ENCODE assay signal across 8 cellular contexts in the genomic region with DNA sequence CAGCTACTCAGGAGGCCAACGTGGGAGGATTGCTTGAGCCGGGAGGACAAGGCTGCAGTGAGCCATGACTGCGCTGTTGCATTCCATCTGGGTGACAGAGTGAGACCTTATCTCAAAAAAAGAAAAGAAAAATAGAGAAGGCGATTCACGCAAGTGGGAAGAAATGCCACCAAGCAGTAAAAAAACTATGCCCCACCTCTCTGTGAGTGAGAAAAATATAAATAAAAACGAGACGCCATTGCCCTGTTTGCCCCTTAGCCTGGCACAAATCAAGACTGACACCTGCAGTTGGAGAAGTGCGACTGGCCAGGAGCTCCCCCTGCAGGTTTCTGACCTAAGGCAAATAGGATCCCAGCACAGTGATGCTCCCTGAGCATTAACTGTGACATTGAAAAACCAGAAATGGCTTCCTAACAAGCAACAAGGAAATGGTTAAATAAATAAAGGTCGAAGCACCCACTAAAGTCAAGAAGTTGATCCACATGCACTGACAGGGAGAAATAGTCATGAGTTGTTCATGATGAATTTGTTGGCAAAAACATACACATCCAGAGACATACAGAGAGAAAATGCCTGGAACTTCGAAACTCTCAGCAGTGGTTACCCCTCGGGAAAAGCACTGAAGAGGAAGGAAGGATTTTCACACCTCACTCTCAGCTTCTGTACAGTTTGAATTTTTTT. TPM values are rescaled to one million over a fixed set of nuclear protein-coding genes. Genes with fewer than 3 reads are reported as not detected.
DNase-seq lines count a peak whose midpoint lies in the region; ATAC-seq and TF ChIP-seq lines count a peak whose summit lies in the region.

No MANE protein-coding gene starts in this region.

- no peaks in the 10 kb centered on the region for H3K79me2 ChIP-seq in DOHH2 (ENCODE audit: control insufficient read depth, low read length)

- TF ChIP-seq CTCF in DOHH2 (IDR thresholded peaks at IDR 0.05; ENCODE audit: low read depth, low read length, poor library complexity, severe bottlenecking) (peak; percentile 74), HFF-Myc (IDR thresholded peaks at IDR 0.05; ENCODE audit: low read depth, low read length, missing control alignments) (peak; percentile 28), kidney epithelial cell (IDR thresholded peaks at IDR 0.05; ENCODE audit: insufficient read depth, low read length, poor library complexity, severe bottlenecking) (peak; percentile 61)

- DNase-seq in HFF-Myc (ENCODE audit: extremely low read depth, low read depth) (no peak), SK-N-DZ (ENCODE audit: low spot score) (peak; percentile 4), kidney epithelial cell (ENCODE audit: low read depth) (no peak), hippocampal formation (lab: John Stamatoyannopoulos, UW) (no peak), GM19238 (ENCODE audit: insufficient read length, low spot score) (no peak)
- DNase-seq in stimulated activated naive CD4-positive, alpha-beta T cell (lab: John Stamatoyannopoulos, UW) = no peak

- H3K27me3 ChIP-seq in DOHH2 (ENCODE audit: control insufficient read depth, low read length) (no peaks in the 10 kb centered on the region), kidney epithelial cell (ENCODE audit: control insufficient read depth, insufficient read depth, low read length) (peaks cover 4% of the 10 kb centered on the region)

- no peak overlapping the region for H3K4me2 ChIP-seq in DOHH2 (ENCODE audit: low read length)

- no peaks in the 10 kb centered on the region for H3K9me3 ChIP-seq in DOHH2 (ENCODE audit: control insufficient read depth, insufficient read depth, low read length)

- ATAC-seq in GM19452 (IDR thresholded peaks at IDR 0.05; ENCODE audit: unreplicated experiment) = no peak

- H3F3A ChIP-seq in DOHH2 (ENCODE audit: control insufficient read depth, insufficient read depth) = no peaks in the 10 kb centered on the region

- no peak overlapping the region for H3K27ac ChIP-seq in DOHH2 (ENCODE audit: low read depth, low read length)

- H3K36me3 ChIP-seq in DOHH2 (ENCODE audit: control insufficient read depth, low read length) = no peaks in the 10 kb centered on the region
- H3K36me3 ChIP-seq in kidney epithelial cell (ENCODE audit: control insufficient read depth, insufficient read depth, low read length) = no peaks in the 10 kb centered on the region

- H3K4me1 ChIP-seq in DOHH2 (ENCODE audit: control insufficient read depth, low read length) = no peaks in the 10 kb centered on the region

- H3K9me2 ChIP-seq in DOHH2 (replicated peaks; ENCODE audit: control insufficient read depth, low read length) = no peaks in the 10 kb centered on the region

- H4K20me1 ChIP-seq in DOHH2 (ENCODE audit: control insufficient read depth, insufficient read depth, low read depth, low read length) = no peaks in the 10 kb centered on the region

- H3K4me3 ChIP-seq in DOHH2 (ENCODE audit: low read length) = no peak overlapping the region
- no peak overlapping the region for H3K4me3 ChIP-seq in HFF-Myc (replicated peaks; ENCODE audit: low read depth, low read length)
- no peak overlapping the region for H3K4me3 ChIP-seq in kidney epithelial cell (ENCODE audit: low read depth, low read length)

RNA-seq across cellular contexts. Expression of a gene that starts 21.1 kb away (rescaled TPM):
- polyA plus RNA-seq in SK-N-DZ (2014; cell fraction: cytosol; rRNA removed) = 1.3 TPM in 1 of 2 replicates, not detected in the other
- 0.18 and 1.6 TPM in 2 replicates for polyA plus RNA-seq in SK-N-DZ (2014; cell fraction: nucleus; rRNA removed)
- not detected in 2 replicates for total RNA-seq in kidney epithelial cell
